In the genomic region with DNA sequence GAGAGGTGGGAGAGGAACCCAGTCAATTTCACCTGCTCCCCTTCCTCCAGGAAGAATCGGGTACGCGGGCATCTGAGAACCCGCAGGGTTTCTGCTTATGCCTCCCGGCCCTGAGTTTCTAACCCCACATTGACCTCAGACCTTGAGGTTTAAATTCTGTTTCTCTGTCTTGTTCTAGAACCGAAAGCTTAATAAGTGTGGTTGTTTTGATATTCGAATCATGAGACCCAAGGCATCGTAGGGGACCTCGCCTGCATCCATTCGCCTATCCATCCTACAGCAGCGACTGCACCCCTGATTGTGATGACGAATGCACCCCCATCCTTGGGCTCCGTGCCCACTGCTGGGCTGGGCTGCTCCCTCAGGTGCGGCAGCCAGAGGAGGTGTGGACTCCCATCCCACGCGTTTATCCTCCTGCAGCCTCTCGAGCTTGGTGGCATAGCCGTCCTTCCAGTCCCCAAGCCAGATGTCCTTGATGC, we compare ENCODE assay signal across 9 cellular contexts.
DNase-seq lines count a peak whose midpoint lies in the region; ATAC-seq and TF ChIP-seq lines count a peak whose summit lies in the region.
"Had no signal": no experiment of that assay in that cellular context is flagged by ENCODE, and none has a peak within 500 bp of the region (broad histone marks: within the 10 kb centered on the region; RNA-seq: fewer than 3 reads in every experiment).

No MANE protein-coding gene starts in this region.

- DNase-seq in Right ventricle myocardium inferior (ENCODE audit: missing footprints) (peak; percentile 30), right atrium auricular region (ENCODE audit: low spot score) (no peak), mammary epithelial cell (peak; percentile 33), mesenteric fat pad (ENCODE audit: low spot score) (peak; percentile 82), medulla oblongata (ENCODE audit: extremely low spot score) (no peak), glomerular visceral epithelial cell (ENCODE audit: extremely low spot score) (no peak)
- DNase-seq: DND-41 had no signal

- in situ Hi-C loops in mammary epithelial cell (cut with MboI; ENCODE audit: low sequenced_read_pairs in 2 of 2): no loop called here

- H3K4me3 ChIP-seq in right atrium auricular region: peak overlapping the region in 1 of 2 donors; percentile 30
- peak overlapping the region; percentile 19 to 28 (median 23) for H3K4me3 ChIP-seq in mammary epithelial cell (replicated peaks in 1 of 3; ENCODE audit: insufficient read depth in 1 of 3, low read depth in 2 of 3, low read length in 3 of 3)
- peak overlapping the region; percentile 5 for H3K4me3 ChIP-seq in urinary bladder (ENCODE audit: low read depth, low read length)

- intact Hi-C loops in Right ventricle myocardium inferior (cut with DNase I) (loop anchor here (5.0 to 10.0 kb wide), 2 partner anchors 73 to 156 kb away; no protein-coding TSS in a partner anchor), mammary epithelial cell (cut with micrococcal nuclease) (loop anchor here (5.0 kb wide), 2 partner anchors 57 to 73 kb away; no protein-coding TSS in a partner anchor)

- H2AFZ ChIP-seq in mammary epithelial cell (ENCODE audit: low read depth, low read length): peak overlapping the region; percentile 67

- peak overlapping the region; percentile 85 for H3K4me2 ChIP-seq in mammary epithelial cell (ENCODE audit: insufficient read depth, low read depth, low read length)

- WGBS in mammary epithelial cell (ENCODE audit: low coverage, missing lambda C conversion rate): 4% methylated on average over 18 of the region's 18 CpGs
- WGBS in urinary bladder: 26% methylated on average over 18 of the region's 18 CpGs

- H3K27me3 ChIP-seq in right atrium auricular region (no peaks in the 10 kb centered on the region), mammary epithelial cell (ENCODE audit: insufficient read depth, low read length) (no peaks in the 10 kb centered on the region)

- no peaks in the 10 kb centered on the region for H3K36me3 ChIP-seq in right atrium auricular region
- H3K36me3 ChIP-seq in mammary epithelial cell (ENCODE audit: insufficient read depth, low read length): no peaks in the 10 kb centered on the region
- H3K36me3 ChIP-seq in urinary bladder (ENCODE audit: insufficient read depth): no peaks in the 10 kb centered on the region

- ATAC-seq in Right ventricle myocardium inferior (no peak), GM21528 (IDR thresholded peaks at IDR 0.05; ENCODE audit: low FRiP score, unreplicated experiment) (no peak)

- H4K20me1 ChIP-seq in mammary epithelial cell (ENCODE audit: insufficient read depth, low read length): no peaks in the 10 kb centered on the region

- H3K9me3 ChIP-seq in right atrium auricular region (no peaks in the 10 kb centered on the region), mammary epithelial cell (replicated peaks; ENCODE audit: insufficient read depth, low read length) (no peaks in the 10 kb centered on the region)

- no peak overlapping the region for H3K9ac ChIP-seq in mammary epithelial cell (ENCODE audit: insufficient read depth, low read length)

- CTCF ChIA-PET in mammary epithelial cell (lab: Charles Lee; ENCODE audit: low non-redundant PET): interaction anchor here (0.6 kb wide), 1 partner anchor 80 kb away, joined by 5 read pairs; no protein-coding TSS in a partner anchor

- dilution Hi-C loops in mammary epithelial cell (cut with HindIII; ENCODE audit: low sequenced_read_pairs): loop anchor here (5.0 kb wide), 1 partner anchor 73 kb away; no protein-coding TSS in a partner anchor

- H3K4me1 ChIP-seq in right atrium auricular region: peaks cover 0 to 22% of the 10 kb centered on the region in 2 donors
- peaks cover 15% of the 10 kb centered on the region for H3K4me1 ChIP-seq in mammary epithelial cell (ENCODE audit: insufficient read depth, low read length)
- no peaks in the 10 kb centered on the region for H3K4me1 ChIP-seq in urinary bladder (ENCODE audit: insufficient read depth)

- TF ChIP-seq CTCF in right atrium auricular region (IDR thresholded peaks at IDR 0.05): no peak
- TF ChIP-seq CTCF in mammary epithelial cell (conservative IDR thresholded peaks at IDR 0.05 in 1 of 2, IDR thresholded peaks at IDR 0.05 in 1 of 2; ENCODE audit: extremely low read depth in 1 of 2, insufficient read depth in 1 of 2, low read depth in 1 of 2, low read length in 2 of 2): no peak

- H3K79me2 ChIP-seq in mammary epithelial cell (ENCODE audit: insufficient read depth, low read length): no peaks in the 10 kb centered on the region

- no TSS peak for BruUV-seq in mammary epithelial cell (replicated peaks; lab: Mats Ljungman, UMichigan)

- H3K27ac ChIP-seq in right atrium auricular region (no peak overlapping the region), mammary epithelial cell (ENCODE audit: insufficient read depth, low read depth, low read length) (no peak overlapping the region), urinary bladder (ENCODE audit: low read depth) (no peak overlapping the region)

Comparison
In these comparisons a context has a peak if more than half of its experiments do, and no peak if none do; other contexts are left out.
1. DNase-seq: peak in Right ventricle myocardium inferior (single experiment), mammary epithelial cell (single experiment) and mesenteric fat pad (single experiment); none in right atrium auricular region (single experiment), medulla oblongata (single experiment) and glomerular visceral epithelial cell (single experiment).